In genomic region chr12:118016424-118017264, GRCh38 we compare ENCODE assay signal across 8 cellular contexts. TPM values are rescaled to one million over a fixed set of nuclear protein-coding genes. Genes with fewer than 3 reads are reported as not detected.
DNase-seq lines count a peak whose midpoint lies in the region; ATAC-seq, FAIRE-seq and TF ChIP-seq lines count a peak whose summit lies in the region.

Gene RFC5 (plus strand): TSS chr12:118016703. CDS start chr12:118016828, 125 bp downstream.

- peak; percentile 99 for ATAC-seq in HG03432 (IDR thresholded peaks at IDR 0.05; ENCODE audit: unreplicated experiment)

- peak within 1 kb of the TSS; percentile 63 to 72 for H3K9ac ChIP-seq in kidney (ENCODE audit: low read length in 2 of 2)

- DNase-seq in Ammon's horn (ENCODE audit: low spot score) (peak; percentile 99), NCI-H510A (lab: John Stamatoyannopoulos, UW) (peak; percentile 99), cerebellum (ENCODE audit: low spot score) (peak; percentile 99), kidney (peak; percentile 99)
- peak; percentile 99 for DNase-seq in activated CD4-positive, CD25-positive, alpha-beta regulatory T cell treated with anti-CD3 and anti-CD28 coated beads, Interleukin-2, amount 50 U/mL, for 72 hours
- DNase-seq in stimulated activated CD4-positive, alpha-beta T cell treated with anti-CD3 and anti-CD28 coated beads, Interleukin-15, amount 100 ng/mL, for 24 hours = peak; percentile 99

- H3K27ac ChIP-seq in kidney (ENCODE audit: low read depth in 2 of 2, low read length in 2 of 2) = no peak within 1 kb of the TSS

- H3K9me3 ChIP-seq in kidney (ENCODE audit: control insufficient read depth in 1 of 2, low read length in 2 of 2) = no peaks in the 10 kb centered on the region

- peaks cover 0 to 4% of the 10 kb centered on the region in 2 donors for H3K4me1 ChIP-seq in kidney (ENCODE audit: control insufficient read depth in 1 of 2, insufficient read depth in 1 of 2, low read depth in 1 of 2, low read length in 2 of 2)

- FAIRE-seq in kidney (lab: Jason Lieb, UNC) = peak; percentile 38

- intact Hi-C loops in kidney (cut with DNase I) = no loop called here

- peak within 1 kb of the TSS; percentile 75 to 87 for H3K4me3 ChIP-seq in kidney (ENCODE audit: low read length in 2 of 2)

- no peak for TF ChIP-seq CTCF in kidney (IDR thresholded peaks at IDR 0.05; ENCODE audit: borderline replicate concordance, extremely low read depth, insufficient read depth)

- peak; percentile 91 for TF ChIP-seq POLR2A in GM19193 (IDR thresholded peaks at IDR 0.05; ENCODE audit: extremely low read depth, insufficient read depth, insufficient read length)

- peaks cover 2 to 7% of the 10 kb centered on the region in 2 donors for H3K36me3 ChIP-seq in kidney (ENCODE audit: control insufficient read depth in 1 of 2, insufficient read depth in 2 of 2, low read length in 2 of 2)

RNA-seq across cellular contexts. Expression of gene RFC5, which starts in this region (rescaled TPM):
- total RNA-seq in cerebellum (20.3 TPM), kidney (13.0 TPM)
- 7.0 TPM for polyA plus RNA-seq in kidney (ENCODE audit: insufficient read depth, low read depth, low replicate concordance)
